ENCODE assay signal across 8 cellular contexts in the genomic region with DNA sequence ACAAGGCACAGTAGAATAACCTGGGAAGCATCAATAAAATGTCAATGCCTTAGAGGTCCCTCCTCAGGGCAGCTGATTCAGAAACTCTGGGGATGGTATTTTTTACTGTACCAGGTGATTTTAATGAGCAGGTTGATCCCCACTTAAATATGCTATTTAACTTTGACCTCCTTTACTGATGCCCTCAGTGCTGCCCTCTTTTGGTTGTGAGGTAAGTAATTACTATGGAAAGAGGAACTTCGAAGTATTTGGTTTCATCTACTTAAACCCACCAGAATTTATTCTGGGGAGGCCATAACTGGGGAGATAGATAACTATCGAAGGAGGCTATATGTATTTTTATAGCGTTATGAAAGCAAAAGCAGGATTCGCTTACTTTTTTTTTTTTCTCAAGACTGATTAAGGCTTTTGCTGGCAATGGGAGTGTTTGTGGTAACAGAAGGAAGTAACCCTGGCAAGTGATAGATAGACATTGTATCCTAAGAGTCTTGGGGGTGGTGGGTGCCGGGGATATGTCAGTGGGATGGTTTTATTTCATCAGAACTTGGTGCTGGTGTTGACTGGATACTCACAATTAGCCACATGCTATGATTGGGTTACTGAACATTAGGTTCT.
DNase-seq lines count a peak whose midpoint lies in the region; ATAC-seq and TF ChIP-seq lines count a peak whose summit lies in the region.

No MANE protein-coding gene starts in this region.

- H2BK12ac ChIP-seq in neuronal stem cell (ENCODE audit: low read length), result no peak overlapping the region

- peak; percentile 84 for ATAC-seq in HG02623 (IDR thresholded peaks at IDR 0.05; ENCODE audit: unreplicated experiment)

- no peak overlapping the region for H3K4ac ChIP-seq in neuronal stem cell (ENCODE audit: low read length)

- H3K4me3 Mint-ChIP-seq in brain (no peak overlapping the region), neural progenitor cell (no peak overlapping the region)

- H3K9ac ChIP-seq in neural progenitor cell (no peak overlapping the region), neuronal stem cell (ENCODE audit: low read depth, low read length, poor library complexity) (no peak overlapping the region)

- no peak overlapping the region for H2AFZ ChIP-seq in neural progenitor cell (replicated peaks)
- H2AFZ ChIP-seq in neuronal stem cell (ENCODE audit: low read length), result no peak overlapping the region

- H3K4me2 ChIP-seq in neural progenitor cell, result no peak overlapping the region
- no peak overlapping the region for H3K4me2 ChIP-seq in neuronal stem cell (ENCODE audit: insufficient read depth, low read length, poor library complexity, severe bottlenecking)

- H2BK120ac ChIP-seq in neuronal stem cell (ENCODE audit: low read depth, low read length), result no peak overlapping the region

- DNase-seq in CD1c-positive myeloid dendritic cell (ENCODE audit: extremely low spot score) (peak; percentile 50), GM13977 (ENCODE audit: low spot score) (peak; percentile 22), MV-4-11 (lab: John Stamatoyannopoulos, UW) (peak; percentile 78), neural progenitor cell (ENCODE audit: low spot score) (peak; percentile 42), lower leg skin (ENCODE audit: low spot score in 2 of 2) (no peak), neuronal stem cell (ENCODE audit: low spot score) (no peak)

- H3K27ac ChIP-seq in neural progenitor cell (no peak overlapping the region), neuronal stem cell (replicated peaks; ENCODE audit: low read length) (no peak overlapping the region)

- H4K20me1 ChIP-seq in neural progenitor cell (ENCODE audit: low read depth), result no peaks in the 10 kb centered on the region

- no peak overlapping the region for H3K14ac ChIP-seq in neuronal stem cell (ENCODE audit: low read length)

- H3K27ac Mint-ChIP-seq in brain (no peak overlapping the region), neural progenitor cell (no peak overlapping the region)

- H3K4me1 ChIP-seq in neural progenitor cell (peaks cover 13% of the 10 kb centered on the region), neuronal stem cell (ENCODE audit: control insufficient read depth in 2 of 2, insufficient read depth in 1 of 2, low read depth in 1 of 2, low read length in 2 of 2) (no peaks in the 10 kb centered on the region)

- no peak overlapping the region for H2BK15ac ChIP-seq in neuronal stem cell (ENCODE audit: low read length)

- WGBS in lower leg skin, 2 donors, result 50 to 58% methylated on average over 5 of the region's 5 CpGs
- no CpG with 5 or more reads among the region's 5 CpGs for WGBS in neuronal stem cell (ENCODE audit: extremely low coverage in 2 of 2, insufficient read length in 2 of 2, insufficient replicate concordance in 1 of 2), 2 donors

- H3K4me1 Mint-ChIP-seq in brain (no peaks in the 10 kb centered on the region), neural progenitor cell (peaks cover 19% of the 10 kb centered on the region)

- H3K27me3 Mint-ChIP-seq in brain (peaks cover 7% of the 10 kb centered on the region), neural progenitor cell (ENCODE audit: insufficient read depth, low read depth) (no peaks in the 10 kb centered on the region)

- H3K4me3 ChIP-seq in neural progenitor cell (no peak overlapping the region), lower leg skin (ENCODE audit: low read depth, poor library complexity, severe bottlenecking) (no peak overlapping the region), neuronal stem cell (ENCODE audit: low read length in 2 of 2) (no peak overlapping the region)

- H3F3A ChIP-seq in neural progenitor cell (ENCODE audit: low read depth), result no peaks in the 10 kb centered on the region

- intact Hi-C loops in lower leg skin (cut with DNase I; ENCODE audit: low total_unique reads), result no loop called here

- H3K9me3 ChIP-seq in neural progenitor cell (ENCODE audit: low read depth) (no peaks in the 10 kb centered on the region), neuronal stem cell (replicated peaks in 1 of 2; ENCODE audit: control insufficient read depth in 2 of 2, insufficient read depth in 1 of 2, low read depth in 1 of 2, low read length in 2 of 2) (no peaks in the 10 kb centered on the region)

- H3K27me3 ChIP-seq in neural progenitor cell (no peaks in the 10 kb centered on the region), neuronal stem cell (ENCODE audit: control insufficient read depth in 3 of 3, insufficient read depth in 3 of 3, low read depth in 1 of 3, low read length in 3 of 3) (no peaks in the 10 kb centered on the region)

- H3K36me3 Mint-ChIP-seq in brain (peaks cover 3% of the 10 kb centered on the region), neural progenitor cell (peaks cover 2% of the 10 kb centered on the region)

- TF ChIP-seq POLR2A in lower leg skin (IDR thresholded peaks at IDR 0.05), result no peak

- H2BK5ac ChIP-seq in neuronal stem cell (ENCODE audit: low read length), result no peak overlapping the region

- peak; percentile 58 for TF ChIP-seq CTCF in GM13977 (IDR thresholded peaks at IDR 0.05; ENCODE audit: extremely low read depth, insufficient read depth, missing control alignments)
- peak; percentile 15 to 42 for TF ChIP-seq CTCF in brain (conservative IDR thresholded peaks at IDR 0.05)
- peak; percentile 56 for TF ChIP-seq CTCF in neural progenitor cell (IDR thresholded peaks at IDR 0.05)
- no peak for TF ChIP-seq CTCF in lower leg skin (IDR thresholded peaks at IDR 0.05)

- no peaks in the 10 kb centered on the region for H3K79me2 ChIP-seq in neural progenitor cell (ENCODE audit: low read depth)

- H3K79me1 ChIP-seq in neuronal stem cell (ENCODE audit: low read depth, low read length), result no peaks in the 10 kb centered on the region

- H4K91ac ChIP-seq in neuronal stem cell (ENCODE audit: low read depth, low read length, poor library complexity), result no peak overlapping the region

- H3K36me3 ChIP-seq in neural progenitor cell, result no peaks in the 10 kb centered on the region
- no peaks in the 10 kb centered on the region for H3K36me3 ChIP-seq in neuronal stem cell (replicated peaks in 1 of 2; ENCODE audit: control insufficient read depth in 2 of 2, insufficient read depth in 2 of 2, low read length in 2 of 2)

- H3K18ac ChIP-seq in neuronal stem cell (ENCODE audit: low read length), result no peak overlapping the region

- peaks cover 0 to 7% (median 4%) of the 10 kb centered on the region in 5 experiments for H3K9me3 Mint-ChIP-seq in brain
- H3K9me3 Mint-ChIP-seq in neural progenitor cell, result peaks cover 2% of the 10 kb centered on the region

- in situ Hi-C loops in GM13977 (cut with MboI; ENCODE audit: low pct_unique_long_range_greater_than_20kb, low sequenced_read_pairs, unreplicated experiment), result no loop called here

- no peak overlapping the region for H3K23ac ChIP-seq in neuronal stem cell (ENCODE audit: low read depth, low read length, poor library complexity)

- H2AK5ac ChIP-seq in neuronal stem cell (ENCODE audit: low read depth, low read length), result no peak overlapping the region

- no peak overlapping the region for H4K8ac ChIP-seq in neuronal stem cell (ENCODE audit: low read depth, low read length)

Comparison
In these comparisons a context has a peak if more than half of its experiments do, and no peak if none do; other contexts are left out.
1. DNase-seq: peak in CD1c-positive myeloid dendritic cell (single experiment), GM13977 (single experiment), MV-4-11 (single experiment) and neural progenitor cell (single experiment); none in lower leg skin (0 of 2) and neuronal stem cell (single experiment).
2. CTCF ChIP-seq: peak in GM13977 (single experiment), brain (2 of 2) and neural progenitor cell (single experiment); none in lower leg skin (0 of 3).